Comparison of ENCODE assay signal across 14 cellular contexts in the genomic region with DNA sequence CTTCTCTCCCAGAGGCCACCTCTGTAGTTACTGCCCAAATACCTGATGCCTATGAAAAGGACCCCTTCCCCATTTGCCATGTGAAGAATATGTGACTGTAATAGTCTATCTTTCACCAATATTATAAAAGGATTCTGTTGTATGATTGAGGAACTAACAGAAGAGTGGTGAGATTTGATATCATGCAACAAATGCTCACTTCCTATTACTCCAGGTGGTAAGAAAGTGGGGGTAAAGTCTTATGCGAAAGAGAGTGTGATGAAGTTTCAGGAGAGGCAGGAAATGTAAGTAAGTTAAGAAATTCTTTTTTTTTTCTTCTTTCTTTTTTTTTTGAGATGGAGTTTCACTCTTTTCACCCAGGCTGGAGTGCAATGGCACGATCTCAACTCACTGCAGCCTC. TPM values are rescaled to one million over a fixed set of nuclear protein-coding genes. Genes with fewer than 3 reads are reported as not detected.
DNase-seq lines count a peak whose midpoint lies in the region; ATAC-seq and TF ChIP-seq lines count a peak whose summit lies in the region.
"Had no signal": no experiment of that assay in that cellular context is flagged by ENCODE, and none has a peak within 500 bp of the region (broad histone marks: within the 10 kb centered on the region; RNA-seq: fewer than 3 reads in every experiment).

No MANE protein-coding gene starts in this region.

- H3K27ac Mint-ChIP-seq in CD14-positive monocyte, result peak overlapping the region; percentile 72 to 93 (median 87)

- no peak overlapping the region for H3K4me3 Mint-ChIP-seq in CD14-positive monocyte

- no peak for TF ChIP-seq EP300 in suprapubic skin (IDR thresholded peaks at IDR 0.05)

- peaks cover 0 to 2% of the 10 kb centered on the region in 2 donors for H3K36me3 Mint-ChIP-seq in CD14-positive monocyte

- peak; percentile 62 for ATAC-seq in GM21528 (IDR thresholded peaks at IDR 0.05; ENCODE audit: low FRiP score, unreplicated experiment)

- H3K4me1 Mint-ChIP-seq in CD14-positive monocyte, result peaks cover 36% of the 10 kb centered on the region

- H3K36me3 ChIP-seq in esophagus squamous epithelium (no peaks in the 10 kb centered on the region), suprapubic skin (no peaks in the 10 kb centered on the region), vagina (no peaks in the 10 kb centered on the region)

- TF ChIP-seq POLR2A in NB4 (IDR thresholded peaks at IDR 0.05; ENCODE audit: extremely low read depth, insufficient read length) (no peak), esophagus squamous epithelium (IDR thresholded peaks at IDR 0.05) (no peak), suprapubic skin (IDR thresholded peaks at IDR 0.05) (no peak), vagina (IDR thresholded peaks at IDR 0.05) (no peak)

- peaks cover 14 to 38% (median 17%) of the 10 kb centered on the region in 3 donors for H3K4me1 ChIP-seq in esophagus squamous epithelium
- H3K4me1 ChIP-seq in suprapubic skin, result peaks cover 22% of the 10 kb centered on the region
- peaks cover 8% of the 10 kb centered on the region for H3K4me1 ChIP-seq in vagina

- intact Hi-C loops in CD14-positive monocyte (cut with micrococcal nuclease), result loop anchor here in 1 of 2 donors (5.0 kb wide), 1 partner anchor 95 kb away; no protein-coding TSS in a partner anchor
- intact Hi-C loops in esophagus squamous epithelium (cut with DNase I), result no loop called here
- intact Hi-C loops in vagina (cut with DNase I), result no loop called here

- H3K9me3 ChIP-seq in esophagus squamous epithelium (no peaks in the 10 kb centered on the region), suprapubic skin (no peaks in the 10 kb centered on the region), vagina (no peaks in the 10 kb centered on the region)

- H3K4me3 ChIP-seq in NB4 (ENCODE audit: low read depth, low read length) (no peak overlapping the region), esophagus squamous epithelium (no peak overlapping the region), suprapubic skin (no peak overlapping the region), vagina (no peak overlapping the region)
- H3K4me3 ChIP-seq: K562 had no signal

- H3K27me3 ChIP-seq in esophagus squamous epithelium (no peaks in the 10 kb centered on the region), suprapubic skin (no peaks in the 10 kb centered on the region), vagina (no peaks in the 10 kb centered on the region)

- DNase-seq in CD14-positive monocyte (ENCODE audit: low spot score), result no peak
- DNase-seq in NB4 (ENCODE audit: low read depth), result peak; percentile 8
- no peak for DNase-seq in esophagus squamous epithelium (lab: John Stamatoyannopoulos, UW)
- no peak for DNase-seq in suprapubic skin (ENCODE audit: low spot score in 2 of 2)
- DNase-seq in inferior parietal cortex (ENCODE audit: extremely low spot score), result no peak
- no peak for DNase-seq in vagina (ENCODE audit: extremely low spot score in 2 of 2)
- DNase-seq in activated CD4-positive, CD25-positive, alpha-beta regulatory T cell (lab: John Stamatoyannopoulos, UW), result no peak
- DNase-seq: activated CD4-positive, alpha-beta T cell treated with anti-CD3 and anti-CD28 coated beads for 4 hours; activated gamma-delta T cell treated with Interleukin-2 at 50 U/mL for 16 hours; EL; kidney; SIG-M5 had no signal

- WGBS in esophagus squamous epithelium, 2 donors, result 80 to 97% methylated on average over 2 of the region's 2 CpGs
- 92% methylated on average over 2 of the region's 2 CpGs for WGBS in suprapubic skin

- H3K27me3 Mint-ChIP-seq in CD14-positive monocyte (ENCODE audit: low read depth in 3 of 3), result peaks cover 0 to 2% (median 0%) of the 10 kb centered on the region in 3 donors

- TF ChIP-seq CTCF in CD14-positive monocyte (IDR thresholded peaks at IDR 0.05) (no peak), NB4 (IDR thresholded peaks at IDR 0.05; ENCODE audit: low read depth, low read length) (no peak), esophagus squamous epithelium (IDR thresholded peaks at IDR 0.05) (no peak), suprapubic skin (IDR thresholded peaks at IDR 0.05) (no peak), vagina (IDR thresholded peaks at IDR 0.05) (no peak)

- H3K27ac ChIP-seq in esophagus squamous epithelium (peak overlapping the region; percentile 89 to 95 (median 92)), suprapubic skin (no peak overlapping the region), vagina (no peak overlapping the region)

- H3K9me3 Mint-ChIP-seq in CD14-positive monocyte, result peaks cover 0 to 2% (median 0%) of the 10 kb centered on the region in 7 donors

RNA-seq across cellular contexts. Expression of gene RAP2B, which starts 24.4 kb away (rescaled TPM):
- polyA plus RNA-seq in CD14-positive monocyte, result 10 to 100 TPM; 24.7 to 35.5 TPM
- total RNA-seq in esophagus squamous epithelium (10 to 100 TPM; 20.1 to 39.5 (median 29.7) TPM), suprapubic skin (10 to 100 TPM; 13.8 to 27.4 (median 21.0) TPM), vagina (16.0 TPM)

Comparison
In these comparisons a context has a peak if more than half of its experiments do, and no peak if none do; other contexts are left out.
1. H3K27ac ChIP-seq: peak in esophagus squamous epithelium (4 of 4); none in suprapubic skin (single experiment) and vagina (single experiment).